Comparison of ENCODE assay signal across 15 cellular contexts in the genomic region with DNA sequence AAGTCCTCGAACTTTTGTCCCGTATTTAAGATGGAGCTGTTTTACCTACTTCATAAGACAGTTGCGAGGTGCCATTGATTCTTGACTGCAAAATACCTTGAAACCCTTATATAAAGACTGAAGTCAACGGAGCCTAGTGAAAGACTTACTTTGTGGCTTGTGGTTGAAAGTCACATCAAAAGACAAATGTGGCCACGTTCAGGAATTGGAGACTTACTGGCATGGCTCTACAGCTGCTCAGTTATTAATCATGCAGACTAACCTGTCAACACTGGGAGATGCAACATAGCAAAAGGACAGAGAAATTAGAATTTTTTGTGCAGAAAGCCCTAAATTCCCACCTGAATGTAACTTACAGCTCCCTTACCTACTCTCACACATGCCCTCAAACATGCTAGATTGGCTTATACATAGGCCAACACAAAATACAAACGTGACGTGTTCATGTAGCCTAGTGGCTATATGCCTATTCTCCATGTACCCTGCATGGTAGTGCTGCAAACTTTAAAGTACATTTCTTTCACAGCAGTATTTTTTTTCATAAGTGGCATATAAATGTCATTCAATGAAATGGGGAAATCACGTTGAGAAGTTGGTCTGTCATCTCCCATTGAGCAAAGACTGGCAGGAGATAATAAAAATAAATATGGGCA.
DNase-seq lines count a peak whose midpoint lies in the region; ATAC-seq and TF ChIP-seq lines count a peak whose summit lies in the region.
"Had no signal": no experiment of that assay in that cellular context is flagged by ENCODE, and none has a peak within 500 bp of the region (broad histone marks: within the 10 kb centered on the region; RNA-seq: fewer than 3 reads in every experiment).

No MANE protein-coding gene starts in this region.

- H2AK5ac ChIP-seq in mesendoderm (ENCODE audit: low read length), result no peak overlapping the region

- H3K27ac ChIP-seq in mesendoderm (ENCODE audit: low read depth, low read length) (no peak overlapping the region), WERI-Rb-1 (no peak overlapping the region)
- H3K27ac ChIP-seq: epithelial cell of prostate, tibial artery had no signal

- no peak overlapping the region for H3K4me2 ChIP-seq in mesendoderm (ENCODE audit: low read length)

- no peak overlapping the region for H3K9ac ChIP-seq in mesendoderm (ENCODE audit: low read length)

- H3K36me3 ChIP-seq in mesendoderm (ENCODE audit: control insufficient read depth, insufficient read depth, low read length) (peaks cover 5% of the 10 kb centered on the region), WERI-Rb-1 (peaks cover 14% of the 10 kb centered on the region; the same call in 1 of the 2 replicates)
- H3K36me3 ChIP-seq: tibial artery had no signal

- H3K56ac ChIP-seq in mesendoderm (ENCODE audit: low read length), result no peak overlapping the region

- no CpG with 5 or more reads among the region's 8 CpGs for WGBS in mesendoderm (ENCODE audit: extremely low coverage, insufficient coverage, low lambda C conversion rate)

- H3K27me3 ChIP-seq in mesendoderm (ENCODE audit: insufficient read depth, low read length, poor library complexity) (no peaks in the 10 kb centered on the region), WERI-Rb-1 (ENCODE audit: insufficient read depth, low read depth, severe bottlenecking) (no peaks in the 10 kb centered on the region)
- H3K27me3 ChIP-seq: tibial artery had no signal

- H3K9me3 ChIP-seq in WERI-Rb-1 (ENCODE audit: severe bottlenecking), result no peaks in the 10 kb centered on the region
- H3K9me3 ChIP-seq: tibial artery had no signal

- H4K5ac ChIP-seq in mesendoderm (ENCODE audit: low read length), result no peak overlapping the region

- no peak overlapping the region for H3K18ac ChIP-seq in mesendoderm (ENCODE audit: low read length)

- DNase-seq in Jurkat, Clone E6-1 (ENCODE audit: low read depth, low spot score), result peak; percentile 60
- DNase-seq in NCI-H82 (lab: John Stamatoyannopoulos, UW) (no peak), NCI-H2081 treated with DMSO at 0.1 percent for 48 hours (lab: John Stamatoyannopoulos, UW) (no peak), mesendoderm (no peak), WERI-Rb-1 (no peak)
- DNase-seq: activated B cell treated with CpG ODN at 0.5 μM for 24 hours, GDM1, midbrain, NCI-H345, SHP77 treated with DMSO at 0.1 percent for 48 hours, tibial artery had no signal

- peak; percentile 95 for ATAC-seq in GM18517 (IDR thresholded peaks at IDR 0.05; ENCODE audit: unreplicated experiment)
- ATAC-seq in GM19468 (IDR thresholded peaks at IDR 0.05; ENCODE audit: extremely low read depth, unreplicated experiment), result peak; percentile 78
- peak; percentile 94 for ATAC-seq in HG02973 (IDR thresholded peaks at IDR 0.05; ENCODE audit: unreplicated experiment)

- H3K79me2 ChIP-seq in mesendoderm (ENCODE audit: control insufficient read depth, insufficient read depth, low read length), result no peaks in the 10 kb centered on the region

- TF ChIP-seq CTCF in WERI-Rb-1 (IDR thresholded peaks at IDR 0.05; ENCODE audit: low read depth, low read length), result no peak

- no peak overlapping the region for H2BK15ac ChIP-seq in mesendoderm (replicated peaks; ENCODE audit: low read depth)

- H4K8ac ChIP-seq in mesendoderm (ENCODE audit: low read depth, low read length), result no peak overlapping the region

- no peaks in the 10 kb centered on the region for H3K4me1 ChIP-seq in mesendoderm (ENCODE audit: control insufficient read depth, low read depth, low read length)
- H3K4me1 ChIP-seq: tibial artery had no signal

- no peak overlapping the region for H2BK120ac ChIP-seq in mesendoderm (ENCODE audit: low read depth, low read length)

- no peak overlapping the region for H2BK5ac ChIP-seq in mesendoderm (ENCODE audit: low read length)

- H3K4ac ChIP-seq in mesendoderm (ENCODE audit: low read depth, low read length), result no peak overlapping the region

- H3K23ac ChIP-seq in mesendoderm (ENCODE audit: low read length), result no peak overlapping the region

- H3K4me3 ChIP-seq in Jurkat, Clone E6-1 (ENCODE audit: low read length), result no peak overlapping the region
- H3K4me3 ChIP-seq in mesendoderm (ENCODE audit: low read length), result no peak overlapping the region
- no peak overlapping the region for H3K4me3 ChIP-seq in WERI-Rb-1 (ENCODE audit: low read depth, low read length)
- H3K4me3 ChIP-seq: tibial artery had no signal

- peaks cover 1% of the 10 kb centered on the region for H3K79me1 ChIP-seq in mesendoderm (ENCODE audit: low read length)
